29 cellular contexts compared by ENCODE assay signal in the genomic region with DNA sequence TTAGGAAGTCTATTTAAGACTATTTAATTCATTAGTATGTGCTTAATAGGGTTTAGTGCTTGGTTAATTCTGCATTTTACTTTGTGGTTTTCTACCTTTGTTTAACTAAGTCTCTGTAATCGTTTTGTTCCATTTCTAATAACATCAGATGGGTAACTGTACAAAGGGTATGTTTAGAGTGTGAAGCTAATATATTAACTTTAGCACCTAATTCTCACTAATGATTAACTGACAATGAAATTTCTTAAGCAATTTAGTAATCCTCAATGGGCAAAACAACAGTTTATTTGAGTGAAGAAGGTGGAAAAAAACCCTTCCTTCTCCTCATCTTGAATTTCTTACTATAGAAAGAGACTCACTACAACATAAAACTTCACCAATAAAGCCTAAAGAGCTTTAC.
"Had no signal": no experiment of that assay in that cellular context is flagged by ENCODE, and none has a peak within 500 bp of the region (broad histone marks: within the 10 kb centered on the region; RNA-seq: fewer than 3 reads in every experiment).

No MANE protein-coding gene starts in this region.

- H3K27ac Mint-ChIP-seq: naive thymus-derived CD8-positive, alpha-beta T cell; natural killer cell treated with Interleukin-12 subunit alpha and Interleukin-12 subunit beta and Interleukin-15 and Interleukin-18, amount 100 ng/mL, for 72 hours; nephron progenitor cell; stimulated activated memory B cell treated with anti-CD40 and anti-IgM and Interleukin-4, amounts not matched to agents 10 μg/mL and 1 μg/mL and 100 μg/mL, for 72 hours; stimulated activated naive CD8-positive, alpha-beta T cell treated with anti-CD3 and anti-CD28 coated beads, Interleukin-15, amount 100 ng/mL, for 72 hours had no signal

- H3K4me3 Mint-ChIP-seq: naive thymus-derived CD8-positive, alpha-beta T cell; natural killer cell treated with Interleukin-12 subunit alpha and Interleukin-12 subunit beta and Interleukin-15 and Interleukin-18, amount 100 ng/mL, for 72 hours; nephron progenitor cell; neural crest cell; stimulated activated memory B cell treated with anti-CD40 and anti-IgM and Interleukin-4, amounts not matched to agents 10 μg/mL and 1 μg/mL and 100 μg/mL, for 72 hours; stimulated activated naive CD8-positive, alpha-beta T cell treated with anti-CD3 and anti-CD28 coated beads, Interleukin-15, amount 100 ng/mL, for 72 hours had no signal

- H3K4me3 ChIP-seq: pancreas, prostate gland, right lobe of liver, skin epidermis, smooth muscle cell, spleen, thoracic aorta, thyroid gland, tibial nerve, upper lobe of left lung, vagina had no signal

- H3K27ac ChIP-seq: neutrophil, pancreas, prostate gland, right lobe of liver, skin epidermis, spleen, thoracic aorta, thyroid gland, tibial nerve, upper lobe of left lung, vagina had no signal

- H3K4me2 ChIP-seq: smooth muscle cell had no signal

- H3K36me3 ChIP-seq: neutrophil, pancreas, prostate gland, right lobe of liver, spleen, thoracic aorta, thyroid gland, tibial nerve, upper lobe of left lung, vagina had no signal

- H3K36me3 Mint-ChIP-seq: naive thymus-derived CD8-positive, alpha-beta T cell; natural killer cell treated with Interleukin-12 subunit alpha and Interleukin-12 subunit beta and Interleukin-15 and Interleukin-18, amount 100 ng/mL, for 72 hours; stimulated activated memory B cell treated with anti-CD40 and anti-IgM and Interleukin-4, amounts not matched to agents 10 μg/mL and 1 μg/mL and 100 μg/mL, for 72 hours had no signal

- H3K4me1 Mint-ChIP-seq: naive thymus-derived CD8-positive, alpha-beta T cell; nephron progenitor cell; stimulated activated memory B cell treated with anti-CD40 and anti-IgM and Interleukin-4, amounts not matched to agents 10 μg/mL and 1 μg/mL and 100 μg/mL, for 72 hours; stimulated activated naive CD8-positive, alpha-beta T cell treated with anti-CD3 and anti-CD28 coated beads, Interleukin-15, amount 100 ng/mL, for 72 hours had no signal

- H3K4me1 ChIP-seq: pancreas, prostate gland, right lobe of liver, spleen, thyroid gland, tibial nerve, upper lobe of left lung, vagina had no signal

- H3K27me3 Mint-ChIP-seq: naive thymus-derived CD8-positive, alpha-beta T cell; natural killer cell treated with Interleukin-12 subunit alpha and Interleukin-12 subunit beta and Interleukin-15 and Interleukin-18, amount 100 ng/mL, for 72 hours; stimulated activated memory B cell treated with anti-CD40 and anti-IgM and Interleukin-4, amounts not matched to agents 10 μg/mL and 1 μg/mL and 100 μg/mL, for 72 hours; stimulated activated naive CD8-positive, alpha-beta T cell treated with anti-CD3 and anti-CD28 coated beads, Interleukin-15, amount 100 ng/mL, for 72 hours had no signal

- H3K9me3 Mint-ChIP-seq: nephron progenitor cell had no signal

- DNase-seq: naive thymus-derived CD8-positive, alpha-beta T cell; nephron progenitor cell; nucleus accumbens; pancreas; right cardiac atrium; right lobe of liver; spleen; stimulated activated CD4-positive, alpha-beta T cell treated with anti-CD3 and anti-CD28 coated beads, Interleukin-12 subunit alpha, Interleukin-12 subunit beta, amount 100 ng/mL, for 4 hours; stimulated activated CD4-positive, alpha-beta T cell treated with anti-CD3 and anti-CD28 coated beads, Interleukin-1b, Interleukin-23, amount 100 ng/mL, for 48 hours; stimulated activated CD4-positive, alpha-beta T cell treated with anti-CD3 and anti-CD28 coated beads, Interleukin-4, amount 100 ng/mL, for 1 hour; stimulated activated CD4-positive, alpha-beta T cell treated with anti-CD3 and anti-CD28 coated beads, Interleukin-4, amount 100 ng/mL, for 4 hours; stimulated activated CD8-positive, alpha-beta memory T cell treated with anti-CD3 and anti-CD28 coated beads, Interleukin-4, amount 100 ng/mL, for 48 hours; stimulated activated naive CD4-positive, alpha-beta T cell; stimulated activated naive CD8-positive, alpha-beta T cell treated with anti-CD3 and anti-CD28 coated beads, Interleukin-15, amount 100 ng/mL, for 72 hours; stimulated activated naive CD8-positive, alpha-beta T cell treated with anti-CD3 and anti-CD28 coated beads, Interleukin-15, Interleukin-2, amounts not matched to agents 100 U/mL and 50 U/mL, for 24 hours; substantia nigra; thyroid gland; trophoblast cell; upper lobe of left lung had no signal

- H3K9me3 ChIP-seq: neutrophil, pancreas, prostate gland, right lobe of liver, thoracic aorta, thyroid gland, upper lobe of left lung, vagina had no signal

- H3K27me3 ChIP-seq: neutrophil, right lobe of liver, spleen, thyroid gland, tibial nerve, upper lobe of left lung, vagina had no signal

- ATAC-seq: naive thymus-derived CD8-positive, alpha-beta T cell; natural killer cell treated with Interleukin-12 subunit alpha and Interleukin-12 subunit beta and Interleukin-15 and Interleukin-18, amount 100 ng/mL, for 72 hours; pancreas; right cardiac atrium; right lobe of liver; stimulated activated memory B cell treated with anti-CD40 and anti-IgM and Interleukin-4, amounts not matched to agents 10 μg/mL and 1 μg/mL and 100 μg/mL, for 72 hours; stimulated activated naive CD8-positive, alpha-beta T cell treated with anti-CD3 and anti-CD28 coated beads, Interleukin-15, amount 100 ng/mL, for 72 hours; stimulated activated naive CD8-positive, alpha-beta T cell treated with anti-CD3 and anti-CD28 coated beads, Interleukin-15, Interleukin-2, amounts not matched to agents 100 U/mL and 50 U/mL, for 24 hours had no signal
